27 cellular contexts compared by ENCODE assay signal in the genomic region with DNA sequence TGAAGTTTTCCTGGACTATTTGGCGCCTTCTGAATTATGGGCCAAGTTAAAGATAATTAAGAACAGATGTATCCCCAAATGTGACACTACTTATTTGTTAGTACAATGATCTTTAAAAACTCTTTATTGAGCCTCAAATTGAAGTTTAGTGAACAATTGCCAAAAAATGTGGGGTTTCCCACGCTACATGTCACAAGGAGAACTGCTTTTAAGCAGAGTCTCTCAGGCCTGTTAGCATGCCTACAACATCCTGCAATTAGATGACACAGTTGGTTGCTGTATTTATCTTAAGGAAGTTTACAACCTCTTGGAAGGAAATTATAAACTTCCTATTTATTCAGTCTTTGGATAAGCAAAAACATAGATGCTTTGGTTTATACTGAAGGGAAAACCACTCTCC.
A peak's percentile ranks its signal among the peaks of the same experiment; 100 is the strongest.
DNase-seq lines count a peak whose midpoint lies in the region; ATAC-seq and TF ChIP-seq lines count a peak whose summit lies in the region.
"Had no signal": no experiment of that assay in that cellular context is flagged by ENCODE, and none has a peak within 500 bp of the region (broad histone marks: within the 10 kb centered on the region; RNA-seq: fewer than 3 reads in every experiment).

No MANE protein-coding gene starts in this region.

- H3K4me1 ChIP-seq in SK-N-SH (ENCODE audit: control insufficient read depth in 1 of 2, insufficient read depth in 2 of 2, low read depth in 1 of 2, low read length in 1 of 2) = peaks cover 3 to 6% of the 10 kb centered on the region in 2 experiments; a peak in 2 of 4 replicates
- H3K4me1 ChIP-seq in PC-3 (ENCODE audit: insufficient read depth, low read length) = no peaks in the 10 kb centered on the region
- H3K4me1 ChIP-seq: BLaER1, upper lobe of right lung had no signal

- H3K36me3 Mint-ChIP-seq in Calu3 (ENCODE audit: insufficient read depth, unreplicated experiment) = no peaks in the 10 kb centered on the region

- 82% methylated on average over 2 of the region's 2 CpGs for WGBS in SK-N-SH (ENCODE audit: low lambda C conversion rate)

- no peaks in the 10 kb centered on the region for H3K9me3 ChIP-seq in SK-N-SH
- H3K9me3 ChIP-seq in PC-3 (ENCODE audit: low read length) = no peaks in the 10 kb centered on the region
- H3K9me3 ChIP-seq: BLaER1, upper lobe of right lung had no signal

- peak overlapping the region; percentile 2; the same call in 1 of the 2 replicates for H2AFZ ChIP-seq in SK-N-SH (ENCODE audit: low read depth)
- no peak overlapping the region for H2AFZ ChIP-seq in PC-3 (ENCODE audit: low read length)

- no TSS peak for BruUV-seq in PC-3 (replicated peaks; lab: Mats Ljungman, UMichigan)
- BruUV-seq in Calu3 (replicated peaks; lab: Mats Ljungman, UMichigan) = no TSS peak

- H3K79me2 ChIP-seq in SK-N-SH (ENCODE audit: insufficient read depth) (no peaks in the 10 kb centered on the region), PC-3 (ENCODE audit: low read length) (no peaks in the 10 kb centered on the region)

- no peaks in the 10 kb centered on the region for H3K27me3 Mint-ChIP-seq in Calu3 (ENCODE audit: unreplicated experiment)
- H3K27me3 Mint-ChIP-seq: activated CD4-positive, alpha-beta T cell treated with anti-CD3 and anti-CD28 coated beads, Interleukin-2, amount 10 ng/mL, durations not matched to agents 24 days and 14 days; progenitor cell of endocrine pancreas had no signal

- H3K27ac ChIP-seq in SK-N-SH (ENCODE audit: low read depth in 2 of 2, low read length in 1 of 2) (no peak overlapping the region), PC-3 (ENCODE audit: low read length) (peak overlapping the region; percentile 53)
- H3K27ac ChIP-seq: 22Rv1, BLaER1, cardiac muscle cell, upper lobe of right lung had no signal

- peaks cover 2% of the 10 kb centered on the region for H3K9me3 Mint-ChIP-seq in Calu3 (ENCODE audit: low read depth, unreplicated experiment)
- H3K9me3 Mint-ChIP-seq: activated CD4-positive, alpha-beta T cell treated with anti-CD3 and anti-CD28 coated beads, Interleukin-2, amount 10 ng/mL, durations not matched to agents 24 days and 14 days; neural crest cell had no signal

- CTCF ChIA-PET in SK-N-SH (lab: Yijun Ruan, JAX) (interaction anchor here (1.3 to 2.0 kb wide), 2 partner anchors 10 to 15 kb away, joined by 6 to 7 read pairs; no protein-coding TSS in a partner anchor), PC-3 (lab: Charles Lee) (no interaction called here), Calu3 (lab: Charles Lee) (no interaction called here)

- H3K27me3 ChIP-seq in SK-N-SH (ENCODE audit: insufficient read depth) = no peaks in the 10 kb centered on the region
- no peaks in the 10 kb centered on the region for H3K27me3 ChIP-seq in PC-3 (ENCODE audit: low read length)
- H3K27me3 ChIP-seq: BLaER1, cardiac muscle cell, upper lobe of right lung had no signal

- H3K4me3 ChIP-seq in SK-N-SH (ENCODE audit: low read depth in 2 of 2, low read length in 1 of 2) = no peak overlapping the region
- H3K4me3 ChIP-seq in PC-3 (ENCODE audit: low read length) = no peak overlapping the region
- H3K4me3 ChIP-seq in fibroblast of mammary gland (ENCODE audit: control insufficient read depth, low read depth, low read length) = no peak overlapping the region
- H3K4me3 ChIP-seq: BLaER1, cardiac muscle cell, lung, upper lobe of right lung had no signal

- no peak overlapping the region for H3K4me3 Mint-ChIP-seq in Calu3 (ENCODE audit: low read depth, unreplicated experiment)
- H3K4me3 Mint-ChIP-seq: activated CD4-positive, alpha-beta T cell treated with anti-CD3 and anti-CD28 coated beads, Interleukin-2, amount 10 ng/mL, durations not matched to agents 24 days and 14 days; activated T-cell treated with anti-CD3 and anti-CD28 coated beads, Interleukin-2, amount 50 U/mL, for 72 hours; neural crest cell had no signal

- ATAC-seq in SK-N-SH treated with all-trans-retinoic acid at 6 μM for 48 hours (no peak), PC-3 (peak; percentile 79), HG02970 (IDR thresholded peaks at IDR 0.05; ENCODE audit: low FRiP score, unreplicated experiment) (no peak)
- ATAC-seq: activated T-cell treated with anti-CD3 and anti-CD28 coated beads, Interleukin-2, amount 50 U/mL, for 72 hours; upper lobe of right lung had no signal

- no peak for TF ChIP-seq RAD21 in SK-N-SH (IDR thresholded peaks at IDR 0.05; ENCODE audit: low read length)

- H3K27ac Mint-ChIP-seq in Calu3 (ENCODE audit: unreplicated experiment) = no peak overlapping the region
- H3K27ac Mint-ChIP-seq: activated CD4-positive, alpha-beta T cell treated with anti-CD3 and anti-CD28 coated beads, Interleukin-2, amount 10 ng/mL, durations not matched to agents 24 days and 14 days; activated T-cell treated with anti-CD3 and anti-CD28 coated beads, Interleukin-2, amount 50 U/mL, for 72 hours; progenitor cell of endocrine pancreas had no signal

- intact Hi-C loops in PC-3 (cut with micrococcal nuclease) (no loop called here), Calu3 (cut with micrococcal nuclease; ENCODE audit: unreplicated experiment) (no loop called here)

- H4K20me1 ChIP-seq in SK-N-SH (ENCODE audit: insufficient read depth) = no peaks in the 10 kb centered on the region
- no peaks in the 10 kb centered on the region for H4K20me1 ChIP-seq in PC-3 (ENCODE audit: low read length)
- H4K20me1 ChIP-seq: BLaER1 had no signal

- H3K9me2 ChIP-seq in SK-N-SH (no peaks in the 10 kb centered on the region), PC-3 (replicated peaks; ENCODE audit: low read length) (no peaks in the 10 kb centered on the region)

- no peak for DNase-seq in SK-N-SH
- peak; percentile 26 for DNase-seq in PC-3
- DNase-seq in fibroblast of mammary gland (ENCODE audit: low read depth) = peak; percentile 46
- DNase-seq in stromal cell of bone marrow (ENCODE audit: low read depth) = peak; percentile 42
- no peak for DNase-seq in Calu3
- no peak for DNase-seq in activated CD4-positive, alpha-beta T cell treated with anti-CD3 and anti-CD28 coated beads for 1 hour
- DNase-seq: activated CD4-positive, alpha-beta T cell treated with anti-CD3 and anti-CD28 coated beads, Interleukin-2, amount 10 ng/mL, durations not matched to agents 24 days and 14 days; activated naive CD4-positive, alpha-beta T cell treated with anti-CD3 and anti-CD28 coated beads, Interleukin-2, amount 50 U/mL, for 16 hours; activated T-cell treated with anti-CD3 and anti-CD28 coated beads, Interleukin-2, amount 50 U/mL, for 72 hours; COR-L47; DND-41; head of caudate nucleus; MM.1S; NCI-H1417 treated with DMSO at 0.1 percent for 48 hours; NCI-H2081 treated with DMSO at 0.1 percent for 48 hours; NCI-H82; SHP77; substantia nigra; upper lobe of right lung had no signal

- no peak overlapping the region for H3K4me2 ChIP-seq in SK-N-SH
- H3K4me2 ChIP-seq in PC-3 (ENCODE audit: low read length) = no peak overlapping the region
- H3K4me2 ChIP-seq: BLaER1 had no signal

- no peak overlapping the region for H3K9ac ChIP-seq in SK-N-SH
- H3K9ac ChIP-seq in PC-3 (ENCODE audit: low read length) = 0 out of 2 replicates have a peak overlapping the region, but pooled peaks have one; percentile 17
- H3K9ac ChIP-seq: BLaER1 had no signal

- TF ChIP-seq EP300 in SK-N-SH (IDR thresholded peaks at IDR 0.05; ENCODE audit: borderline replicate concordance in 1 of 2, low read depth in 1 of 2, low read length in 1 of 2) = no peak

- POLR2A ChIA-PET in SK-N-SH (lab: Yijun Ruan, JAX) (no interaction called here), PC-3 (lab: Charles Lee; ENCODE audit: unreplicated experiment) (no interaction called here)

- H3F3A ChIP-seq in SK-N-SH (replicated peaks; ENCODE audit: insufficient read depth) = no peaks in the 10 kb centered on the region
- H3F3A ChIP-seq in PC-3 (ENCODE audit: low read length, unreplicated experiment) = no peaks in the 10 kb centered on the region

- TF ChIP-seq CTCF in SK-N-SH (IDR thresholded peaks at IDR 0.05) (no peak), PC-3 (conservative IDR thresholded peaks at IDR 0.05; ENCODE audit: low read depth, low read length) (no peak), fibroblast of mammary gland (conservative IDR thresholded peaks at IDR 0.05; ENCODE audit: control insufficient read depth, insufficient read depth, low read depth, low read length) (no peak), Calu3 (IDR thresholded peaks at IDR 0.05; ENCODE audit: unreplicated experiment) (no peak)

- H3K36me3 ChIP-seq in SK-N-SH (replicated peaks in 1 of 2; ENCODE audit: control insufficient read depth in 1 of 2, insufficient read depth in 2 of 2, low read length in 1 of 2) (no peaks in the 10 kb centered on the region), PC-3 (ENCODE audit: low read depth, low read length) (no peaks in the 10 kb centered on the region)
- H3K36me3 ChIP-seq: BLaER1, cardiac muscle cell, upper lobe of right lung had no signal

- no peaks in the 10 kb centered on the region for H3K4me1 Mint-ChIP-seq in Calu3 (ENCODE audit: low read depth, unreplicated experiment)
- H3K4me1 Mint-ChIP-seq: activated CD4-positive, alpha-beta T cell treated with anti-CD3 and anti-CD28 coated beads, Interleukin-2, amount 10 ng/mL, durations not matched to agents 24 days and 14 days; neural crest cell had no signal

TF ChIP-seq in SK-N-SH, 30 proteins besides CTCF, POLR2A, EP300 and RAD21 (continues in another document):
- TF ChIP-seq RCOR1 (IDR thresholded peaks at IDR 0.05; ENCODE audit: low read length) = no peak

TF ChIP-seq in SK-N-SH treated with all-trans-retinoic acid at 6 μM for 48 hours, 23 proteins besides CTCF, POLR2A, EP300 and RAD21 (continues in another document):
- TF ChIP-seq ARNTL (CRISPR knock-in tag; IDR thresholded peaks at IDR 0.05; ENCODE audit: borderline replicate concordance, low read depth) (no peak), TCF4 (CRISPR knock-in tag; IDR thresholded peaks at IDR 0.05; ENCODE audit: borderline replicate concordance) (no peak), ZFP3 (CRISPR knock-in tag; IDR thresholded peaks at IDR 0.05) (no peak), RARB (CRISPR knock-in tag; IDR thresholded peaks at IDR 0.05) (no peak)
- TF ChIP-seq, protein P1, sequence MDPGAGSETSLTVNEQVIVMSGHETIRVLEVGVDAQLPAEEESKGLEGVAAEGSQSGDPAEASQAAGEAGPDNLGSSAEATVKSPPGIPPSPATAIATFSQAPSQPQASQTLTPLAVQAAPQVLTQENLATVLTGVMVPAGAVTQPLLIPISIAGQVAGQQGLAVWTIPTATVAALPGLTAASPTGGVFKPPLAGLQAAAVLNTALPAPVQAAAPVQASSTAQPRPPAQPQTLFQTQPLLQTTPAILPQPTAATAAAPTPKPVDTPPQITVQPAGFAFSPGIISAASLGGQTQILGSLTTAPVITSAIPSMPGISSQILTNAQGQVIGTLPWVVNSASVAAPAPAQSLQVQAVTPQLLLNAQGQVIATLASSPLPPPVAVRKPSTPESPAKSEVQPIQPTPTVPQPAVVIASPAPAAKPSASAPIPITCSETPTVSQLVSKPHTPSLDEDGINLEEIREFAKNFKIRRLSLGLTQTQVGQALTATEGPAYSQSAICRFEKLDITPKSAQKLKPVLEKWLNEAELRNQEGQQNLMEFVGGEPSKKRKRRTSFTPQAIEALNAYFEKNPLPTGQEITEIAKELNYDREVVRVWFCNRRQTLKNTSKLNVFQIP (CRISPR knock-in tag; IDR thresholded peaks at IDR 0.05; ENCODE audit: borderline replicate concordance, low read depth) = no peak

Comparison
In these comparisons a context has a peak if more than half of its experiments do, and no peak if none do; other contexts are left out.
1. DNase-seq: peak in PC-3 (single experiment), fibroblast of mammary gland (single experiment) and stromal cell of bone marrow (single experiment); none in SK-N-SH (single experiment), Calu3 (single experiment) and activated CD4-positive, alpha-beta T cell treated with anti-CD3 and anti-CD28 coated beads for 1 hour (single experiment).